Comparison of ENCODE assay signal across 11 cellular contexts in genomic region chr6:36633915-36634314, GRCh38. TPM values are rescaled to one million over a fixed set of nuclear protein-coding genes. Genes with fewer than 3 reads are reported as not detected.
DNase-seq lines count a peak whose midpoint lies in the region; ATAC-seq and TF ChIP-seq lines count a peak whose summit lies in the region.
"Had no signal": no experiment of that assay in that cellular context is flagged by ENCODE, and none has a peak within 500 bp of the region (broad histone marks: within the 10 kb centered on the region; RNA-seq: fewer than 3 reads in every experiment).

No MANE protein-coding gene starts in this region.

- intact Hi-C loops in colonic mucosa (cut with DNase I) = no loop called here
- intact Hi-C loops in CD4-positive, alpha-beta T cell (cut with DNase I, micrococcal nuclease) = no loop called here
- intact Hi-C loops in CD4-positive, alpha-beta memory T cell (cut with micrococcal nuclease) = no loop called here

- peak overlapping the region; percentile 68 for H2AK5ac ChIP-seq in mesenchymal stem cell (ENCODE audit: low read length, severe bottlenecking)

- 58% methylated on average over 9 of the region's 9 CpGs for WGBS in mesenchymal stem cell

- no peaks in the 10 kb centered on the region for H3K9me3 Mint-ChIP-seq in CD4-positive, alpha-beta T cell
- no peaks in the 10 kb centered on the region for H3K9me3 Mint-ChIP-seq in CD4-positive, alpha-beta memory T cell
- H3K9me3 Mint-ChIP-seq: effector memory CD8-positive, alpha-beta T cell had no signal

- peak overlapping the region; percentile 27 for H4K8ac ChIP-seq in mesenchymal stem cell (ENCODE audit: low read length)

- H3K4ac ChIP-seq in mesenchymal stem cell (ENCODE audit: low read depth in 1 of 2, low read length in 2 of 2) = no peak overlapping the region

- H3K27ac Mint-ChIP-seq in CD4-positive, alpha-beta T cell = no peak overlapping the region
- H3K27ac Mint-ChIP-seq in CD4-positive, alpha-beta memory T cell = no peak overlapping the region
- H3K27ac Mint-ChIP-seq: activated CD4-positive, alpha-beta T cell treated with anti-CD3 and anti-CD28 coated beads for 36 hours; effector memory CD8-positive, alpha-beta T cell had no signal

- DNase-seq in AG20443 (ENCODE audit: low spot score) (peak; percentile 73), NCI-H2029 (lab: John Stamatoyannopoulos, UW) (peak; percentile 90), colonic mucosa (peak; percentile 89), mesenchymal stem cell (peak; percentile 72), NCI-H1436 (lab: John Stamatoyannopoulos, UW) (no peak)
- no peak for DNase-seq in CD4-positive, alpha-beta T cell
- no peak for DNase-seq in stimulated activated CD8-positive, alpha-beta memory T cell treated with anti-CD3 and anti-CD28 coated beads, Interleukin-4, amount 100 ng/mL, for 48 hours
- no peak for DNase-seq in CD4-positive, alpha-beta memory T cell
- DNase-seq: activated CD4-positive, alpha-beta T cell treated with anti-CD3 and anti-CD28 coated beads for 36 hours; DND-41; effector memory CD8-positive, alpha-beta T cell had no signal

- H3K14ac ChIP-seq in mesenchymal stem cell (ENCODE audit: low read length in 2 of 2) = no peak overlapping the region

- no peak overlapping the region for H2AFZ ChIP-seq in mesenchymal stem cell (ENCODE audit: low read depth, low read length)

- CTCF ChIA-PET in CD4-positive, alpha-beta T cell (lab: Charles Lee) = no interaction called here
- CTCF ChIA-PET in CD4-positive, alpha-beta memory T cell (lab: Charles Lee; ENCODE audit: partially characterized antibody) = interaction anchor here (0.9 kb wide), 1 partner anchor 19 kb away, joined by 3 read pairs; no protein-coding TSS in a partner anchor

- H3K9me3 ChIP-seq in colonic mucosa (no peaks in the 10 kb centered on the region), mesenchymal stem cell (ENCODE audit: control insufficient read depth, low read length) (no peaks in the 10 kb centered on the region)
- H3K9me3 ChIP-seq in CD4-positive, alpha-beta T cell (ENCODE audit: control insufficient read depth, low read length) = no peaks in the 10 kb centered on the region
- no peaks in the 10 kb centered on the region for H3K9me3 ChIP-seq in CD4-positive, alpha-beta memory T cell (ENCODE audit: control insufficient read depth in 1 of 2, low read length in 2 of 2)

- peak overlapping the region; percentile 5 to 54 for H3K18ac ChIP-seq in mesenchymal stem cell (ENCODE audit: low read depth in 1 of 2, low read length in 2 of 2)

- H2BK120ac ChIP-seq in mesenchymal stem cell (ENCODE audit: low read depth, low read length) = no peak overlapping the region

- H4K91ac ChIP-seq in mesenchymal stem cell (ENCODE audit: low read length) = no peak overlapping the region

- peak overlapping the region; percentile 2 for H3K4me2 ChIP-seq in mesenchymal stem cell (ENCODE audit: low read length, poor library complexity, severe bottlenecking)

- no peak overlapping the region for H2BK5ac ChIP-seq in mesenchymal stem cell (ENCODE audit: low read depth, low read length, poor library complexity, severe bottlenecking)

- H3K9ac ChIP-seq in colonic mucosa (ENCODE audit: low read depth in 2 of 2, low read length in 2 of 2) (peak overlapping the region in 1 of 2 donors; percentile 1), mesenchymal stem cell (ENCODE audit: low read length) (peak overlapping the region; percentile 47)

- H3K4me1 Mint-ChIP-seq in CD4-positive, alpha-beta T cell (ENCODE audit: low read depth) = no peaks in the 10 kb centered on the region
- no peaks in the 10 kb centered on the region for H3K4me1 Mint-ChIP-seq in CD4-positive, alpha-beta memory T cell
- H3K4me1 Mint-ChIP-seq: activated CD4-positive, alpha-beta T cell treated with anti-CD3 and anti-CD28 coated beads for 36 hours had no signal

- H3K36me3 ChIP-seq in colonic mucosa (no peaks in the 10 kb centered on the region), mesenchymal stem cell (ENCODE audit: control insufficient read depth in 1 of 2, insufficient read depth in 2 of 2, low read depth in 1 of 2, low read length in 2 of 2) (no peaks in the 10 kb centered on the region)
- no peaks in the 10 kb centered on the region for H3K36me3 ChIP-seq in CD4-positive, alpha-beta memory T cell (ENCODE audit: insufficient read depth, low read length)

- peak overlapping the region in 1 of 2 experiments; percentile 65 for H2BK12ac ChIP-seq in mesenchymal stem cell (ENCODE audit: low read length in 2 of 2)

- POLR2A ChIA-PET in CD4-positive, alpha-beta T cell (lab: Charles Lee) = no interaction called here
- POLR2A ChIA-PET in CD4-positive, alpha-beta memory T cell (lab: Charles Lee; ENCODE audit: partially characterized antibody) = no interaction called here

- peaks cover 6% of the 10 kb centered on the region for H3K4me1 ChIP-seq in colonic mucosa
- H3K4me1 ChIP-seq in mesenchymal stem cell (ENCODE audit: control insufficient read depth, insufficient read depth, low read depth, low read length) = peaks cover 26% of the 10 kb centered on the region
- H3K4me1 ChIP-seq in CD4-positive, alpha-beta memory T cell (ENCODE audit: insufficient read depth, low read length) = no peaks in the 10 kb centered on the region

- no peak overlapping the region for H3K4me3 Mint-ChIP-seq in CD4-positive, alpha-beta T cell
- H3K4me3 Mint-ChIP-seq in CD4-positive, alpha-beta memory T cell = no peak overlapping the region
- H3K4me3 Mint-ChIP-seq: activated CD4-positive, alpha-beta T cell treated with anti-CD3 and anti-CD28 coated beads for 36 hours; effector memory CD8-positive, alpha-beta T cell had no signal

- peak overlapping the region; percentile 1 for H3K27ac ChIP-seq in colonic mucosa
- H3K27ac ChIP-seq in mesenchymal stem cell (ENCODE audit: low read length, poor library complexity, severe bottlenecking) = peak overlapping the region; percentile 72
- no peak overlapping the region for H3K27ac ChIP-seq in CD4-positive, alpha-beta T cell (ENCODE audit: low read depth, low read length)
- H3K27ac ChIP-seq in CD4-positive, alpha-beta memory T cell (ENCODE audit: low read depth, low read length) = no peak overlapping the region

- no peaks in the 10 kb centered on the region for H3K27me3 Mint-ChIP-seq in CD4-positive, alpha-beta T cell
- H3K27me3 Mint-ChIP-seq in CD4-positive, alpha-beta memory T cell = no peaks in the 10 kb centered on the region
- H3K27me3 Mint-ChIP-seq: activated CD4-positive, alpha-beta T cell treated with anti-CD3 and anti-CD28 coated beads for 36 hours had no signal

- TF ChIP-seq CTCF in colonic mucosa (IDR thresholded peaks at IDR 0.05) = no peak
- TF ChIP-seq CTCF in CD4-positive, alpha-beta T cell (IDR thresholded peaks at IDR 0.05) = no peak

- H3K27me3 ChIP-seq in colonic mucosa (no peaks in the 10 kb centered on the region), mesenchymal stem cell (ENCODE audit: control insufficient read depth in 1 of 2, insufficient read depth in 1 of 2, low read length in 2 of 2) (no peaks in the 10 kb centered on the region)
- no peaks in the 10 kb centered on the region for H3K27me3 ChIP-seq in CD4-positive, alpha-beta T cell (ENCODE audit: control insufficient read depth, insufficient read depth, low read length)
- no peaks in the 10 kb centered on the region for H3K27me3 ChIP-seq in CD4-positive, alpha-beta memory T cell (ENCODE audit: insufficient read depth, low read length)

- H2BK15ac ChIP-seq in mesenchymal stem cell (ENCODE audit: low read depth, poor library complexity, severe bottlenecking) = no peak overlapping the region

- no peaks in the 10 kb centered on the region for H3K79me1 ChIP-seq in mesenchymal stem cell (replicated peaks; ENCODE audit: low read length, poor library complexity, severe bottlenecking)

- no peak overlapping the region for H3K4me3 ChIP-seq in colonic mucosa
- H3K4me3 ChIP-seq in mesenchymal stem cell (ENCODE audit: insufficient read depth in 1 of 2, low read depth in 1 of 2, low read length in 2 of 2) = no peak overlapping the region
- H3K4me3 ChIP-seq in CD4-positive, alpha-beta memory T cell (ENCODE audit: low read length in 2 of 2) = no peak overlapping the region

- no peak overlapping the region for H3K23ac ChIP-seq in mesenchymal stem cell (ENCODE audit: low read length in 2 of 2)

- no peaks in the 10 kb centered on the region for H3K36me3 Mint-ChIP-seq in CD4-positive, alpha-beta T cell (ENCODE audit: low read depth)
- no peaks in the 10 kb centered on the region for H3K36me3 Mint-ChIP-seq in CD4-positive, alpha-beta memory T cell

- ATAC-seq in CD4-positive, alpha-beta T cell (ENCODE audit: poor library complexity) = no peak
- ATAC-seq: activated CD4-positive, alpha-beta T cell treated with anti-CD3 and anti-CD28 coated beads for 36 hours; effector memory CD8-positive, alpha-beta T cell had no signal

RNA-seq across cellular contexts. Expression of gene SRSF3, which starts 39.8 kb away (rescaled TPM):
- 100 to 1,000 TPM; 252 to 372 TPM for total RNA-seq in colonic mucosa
- 146 TPM for polyA plus RNA-seq in mesenchymal stem cell (2013, experiment 1 of 2)
- 152 TPM for polyA plus RNA-seq in mesenchymal stem cell (2013, experiment 2 of 2)
- 100 to 1,000 TPM; 550 to 556 TPM for total RNA-seq in CD4-positive, alpha-beta T cell
- 100 to 1,000 TPM; 337 to 350 TPM for total RNA-seq in CD4-positive, alpha-beta memory T cell
- 100 to 1,000 TPM; 293 to 328 TPM for polyA plus RNA-seq in CD4-positive, alpha-beta memory T cell

RNA-seq across cellular contexts. Expression of gene CDKN1A, which starts 44.6 kb away (rescaled TPM):
- total RNA-seq in colonic mucosa = 100 to 1,000 TPM; 157 to 286 TPM
- polyA plus RNA-seq in mesenchymal stem cell (2013, experiment 1 of 2) = 604 TPM
- polyA plus RNA-seq in mesenchymal stem cell (2013, experiment 2 of 2) = 615 TPM
- total RNA-seq in CD4-positive, alpha-beta T cell = 10 to 100 TPM; 98.3 to 98.6 TPM
- 10 to 100 TPM; 10.5 to 12.9 TPM for total RNA-seq in CD4-positive, alpha-beta memory T cell
- polyA plus RNA-seq in CD4-positive, alpha-beta memory T cell = 10 to 100 TPM in 1 of 2 donors, 1 to 10 TPM in 1; 3.3 to 20.6 TPM

Comparison
In these comparisons a context has a peak if more than half of its experiments do, and no peak if none do; other contexts are left out.
1. DNase-seq: peak in AG20443 (single experiment), NCI-H2029 (single experiment), colonic mucosa (single experiment) and mesenchymal stem cell (single experiment); none in CD4-positive, alpha-beta T cell (0 of 10), NCI-H1436 (single experiment), stimulated activated CD8-positive, alpha-beta memory T cell treated with anti-CD3 and anti-CD28 coated beads, Interleukin-4, amount 100 ng/mL, for 48 hours (single experiment) and CD4-positive, alpha-beta memory T cell (0 of 5).
2. H3K27ac ChIP-seq: peak in colonic mucosa (single experiment) and mesenchymal stem cell (single experiment); none in CD4-positive, alpha-beta T cell (single experiment) and CD4-positive, alpha-beta memory T cell (single experiment).
3. RNA of gene CDKN1A, which starts 44.6 kb away (total RNA-seq): 157 to 286 TPM in colonic mucosa and 98.3 to 98.6 TPM in CD4-positive, alpha-beta T cell; 10.5 to 12.9 TPM in CD4-positive, alpha-beta memory T cell; every median in the first group is over 4 times any median in the second.